ENCODE assay signal across 38 cellular contexts in the genomic region with DNA sequence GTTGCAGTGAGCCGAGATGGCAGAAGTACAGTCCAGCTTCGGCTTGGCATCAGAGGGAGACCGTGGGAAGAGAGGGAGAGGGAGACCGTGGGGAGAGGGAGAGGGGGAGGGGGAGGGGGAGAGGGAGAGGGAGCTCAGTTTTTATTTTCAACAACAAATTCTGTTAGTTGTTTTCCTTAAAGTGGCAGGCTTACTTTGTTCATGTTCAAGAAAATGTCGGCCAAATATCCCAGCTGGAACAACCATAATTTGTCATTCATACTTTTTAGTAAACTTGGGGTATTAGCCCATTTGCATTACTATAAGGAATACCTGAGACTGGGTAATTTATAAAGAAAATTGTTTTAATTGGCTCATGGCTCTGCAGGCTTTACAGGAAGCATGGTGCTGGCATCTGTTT.
"Had no signal": no experiment of that assay in that cellular context is flagged by ENCODE, and none has a peak within 500 bp of the region (broad histone marks: within the 10 kb centered on the region; RNA-seq: fewer than 3 reads in every experiment).

No MANE protein-coding gene starts in this region.

- H3K4me3 Mint-ChIP-seq: activated B cell treated with CpG ODN at 0.5 μM for 24 hours; activated CD4-positive, alpha-beta memory T cell treated with anti-CD3 and anti-CD28 coated beads for 36 hours; activated CD4-positive, alpha-beta T cell treated with anti-CD3 and anti-CD28 coated beads, Interleukin-2, amount 10 ng/mL, durations not matched to agents 24 days and 14 days; activated CD8-positive, alpha-beta T cell treated with anti-CD3 and anti-CD28 coated beads for 36 hours; activated naive CD4-positive, alpha-beta T cell treated with anti-CD3 and anti-CD28 coated beads for 36 hours; activated naive CD8-positive, alpha-beta T cell treated with anti-CD3 and anti-CD28 coated beads for 36 hours; activated T-cell treated with anti-CD3 and anti-CD28 coated beads, Interleukin-2, amount 50 U/mL, for 4 hours; activated T-cell treated with anti-CD3 and anti-CD28 coated beads, Interleukin-2, amount 50 U/mL, for 72 hours; activated T-helper 1 cell treated with anti-CD3 and anti-CD28 coated beads, Interleukin-12 subunit alpha, Interleukin-12 subunit beta, Interleukin-2, Interleukin-4 antibody, amounts not matched to agents 30 ng/mL and 10 ng/mL and 1 ng/mL, durations not matched to agents 14 hours and 24 hours and 36 hours; activated T-helper 17 cell treated with anti-CD3 and anti-CD28 coated beads, Interleukin-2, amount 50 U/mL, for 72 hours; T-helper 1 cell treated with Interleukin-12 subunit alpha and Interleukin-12 subunit beta and Interleukin-4 antibody, amounts not matched to agents 30 μg/mL and 1 μg/mL, for 36 hours; T-helper 2 cell treated with Interferon-gamma antibody and Interleukin-4, amounts not matched to agents 5 μg/mL and 100 μg/mL, for 36 hours had no signal

- H3K27ac ChIP-seq: adrenal gland, body of pancreas, brain microvascular endothelial cell, breast epithelium, VCaP had no signal

- DNase-seq: activated B cell treated with CpG ODN at 0.5 μM for 24 hours; activated CD4-positive, alpha-beta memory T cell treated with anti-CD3 and anti-CD28 coated beads for 36 hours; activated CD4-positive, alpha-beta T cell treated with anti-CD3 and anti-CD28 coated beads for 4 hours; activated CD4-positive, alpha-beta T cell treated with anti-CD3 and anti-CD28 coated beads, Interleukin-2, amount 10 ng/mL, durations not matched to agents 24 days and 14 days; activated CD4-positive, alpha-beta T cell treated with anti-CD3 and anti-CD28 coated beads, Interleukin-2, amount 50 U/mL, for 1 hour; activated CD4-positive, alpha-beta T cell treated with anti-CD3 and anti-CD28 coated beads, Interleukin-2, amount 50 U/mL, for 4 hours; activated CD4-positive, CD25-positive, alpha-beta regulatory T cell treated with anti-CD3 and anti-CD28 coated beads, Interleukin-2, amount 50 U/mL, for 72 hours; activated CD8-positive, alpha-beta memory T cell treated with anti-CD3 and anti-CD28 coated beads, Interleukin-2, amount 50 U/mL, for 4 hours; activated CD8-positive, alpha-beta T cell treated with anti-CD3 and anti-CD28 coated beads for 36 hours; activated effector memory CD4-positive, alpha-beta T cell treated with anti-CD3 and anti-CD28 coated beads, Interleukin-2, amount 50 U/mL, for 16 hours; activated gamma-delta T cell treated with Interleukin-2 at 50 U/mL for 16 hours; activated naive CD4-positive, alpha-beta T cell; activated naive CD4-positive, alpha-beta T cell treated with anti-CD3 and anti-CD28 coated beads for 36 hours; activated naive CD4-positive, alpha-beta T cell treated with anti-CD3 and anti-CD28 coated beads, Interleukin-2, amount 50 U/mL, for 16 hours; activated naive CD8-positive, alpha-beta T cell treated with anti-CD3 and anti-CD28 coated beads for 36 hours; activated T-cell treated with anti-CD3 and anti-CD28 coated beads for 4 hours; activated T-cell treated with anti-CD3 and anti-CD28 coated beads, Interleukin-2, amount 50 U/mL, for 1 hour; activated T-cell treated with anti-CD3 and anti-CD28 coated beads, Interleukin-2, amount 50 U/mL, for 4 hours; activated T-cell treated with anti-CD3 and anti-CD28 coated beads, Interleukin-2, amount 50 U/mL, for 72 hours; adrenal gland; amniotic stem cell; aorta; body of pancreas; brain microvascular endothelial cell; central memory CD4-positive, alpha-beta T cell; cerebellar nuclear complex; T-helper 1 cell; T-helper 2 cell; T-helper 9 cell had no signal

- H3K27me3 ChIP-seq: adrenal gland, body of pancreas, brain microvascular endothelial cell, breast epithelium had no signal

- H3K27me3 Mint-ChIP-seq: activated B cell treated with CpG ODN at 0.5 μM for 24 hours; activated CD4-positive, alpha-beta memory T cell treated with anti-CD3 and anti-CD28 coated beads for 36 hours; activated CD4-positive, alpha-beta T cell treated with anti-CD3 and anti-CD28 coated beads, Interleukin-2, amount 10 ng/mL, durations not matched to agents 24 days and 14 days; activated CD8-positive, alpha-beta T cell treated with anti-CD3 and anti-CD28 coated beads for 36 hours; activated naive CD8-positive, alpha-beta T cell treated with anti-CD3 and anti-CD28 coated beads for 36 hours; activated T-helper 17 cell treated with anti-CD3 and anti-CD28 coated beads, Interleukin-2, amount 50 U/mL, for 72 hours had no signal

- H3K27ac Mint-ChIP-seq: activated B cell treated with CpG ODN at 0.5 μM for 24 hours; activated CD4-positive, alpha-beta memory T cell treated with anti-CD3 and anti-CD28 coated beads for 36 hours; activated CD4-positive, alpha-beta T cell treated with anti-CD3 and anti-CD28 coated beads, Interleukin-2, amount 10 ng/mL, durations not matched to agents 24 days and 14 days; activated CD8-positive, alpha-beta T cell treated with anti-CD3 and anti-CD28 coated beads for 36 hours; activated naive CD4-positive, alpha-beta T cell treated with anti-CD3 and anti-CD28 coated beads for 36 hours; activated naive CD4-positive, alpha-beta T cell treated with anti-CD3 and anti-CD28 coated beads, Interleukin-2, amount 50 U/mL, for 72 hours; activated naive CD8-positive, alpha-beta T cell treated with anti-CD3 and anti-CD28 coated beads for 36 hours; activated T-cell treated with anti-CD3 and anti-CD28 coated beads, Interleukin-2, amount 50 U/mL, for 72 hours; activated T-helper 1 cell treated with anti-CD3 and anti-CD28 coated beads, Interleukin-12 subunit alpha, Interleukin-12 subunit beta, Interleukin-2, Interleukin-4 antibody, amounts not matched to agents 30 ng/mL and 10 ng/mL and 1 ng/mL, durations not matched to agents 14 hours and 24 hours and 36 hours; activated T-helper 17 cell treated with anti-CD3 and anti-CD28 coated beads, Interleukin-2, amount 50 U/mL, for 72 hours; T-helper 1 cell treated with Interleukin-12 subunit alpha and Interleukin-12 subunit beta and Interleukin-4 antibody, amounts not matched to agents 30 μg/mL and 1 μg/mL, for 36 hours; T-helper 2 cell treated with Interferon-gamma antibody and Interleukin-4, amounts not matched to agents 5 μg/mL and 100 μg/mL, for 36 hours had no signal

- FAIRE-seq: astrocyte, TTC549 had no signal

- H3K9me3 Mint-ChIP-seq: activated B cell treated with CpG ODN at 0.5 μM for 24 hours; activated CD4-positive, alpha-beta memory T cell treated with anti-CD3 and anti-CD28 coated beads for 36 hours; activated CD4-positive, alpha-beta T cell treated with anti-CD3 and anti-CD28 coated beads, Interleukin-2, amount 10 ng/mL, durations not matched to agents 24 days and 14 days; activated naive CD4-positive, alpha-beta T cell treated with anti-CD3 and anti-CD28 coated beads for 36 hours; activated naive CD4-positive, alpha-beta T cell treated with anti-CD3 and anti-CD28 coated beads, Interleukin-2, amount 50 U/mL, for 72 hours; activated naive CD8-positive, alpha-beta T cell treated with anti-CD3 and anti-CD28 coated beads for 36 hours; activated T-cell treated with anti-CD3 and anti-CD28 coated beads, Interleukin-2, amount 50 U/mL, for 4 hours; activated T-helper 1 cell treated with anti-CD3 and anti-CD28 coated beads, Interleukin-12 subunit alpha, Interleukin-12 subunit beta, Interleukin-2, Interleukin-4 antibody, amounts not matched to agents 30 ng/mL and 10 ng/mL and 1 ng/mL, durations not matched to agents 14 hours and 24 hours and 36 hours; activated T-helper 17 cell treated with anti-CD3 and anti-CD28 coated beads, Interleukin-2, amount 50 U/mL, for 72 hours; T-helper 1 cell treated with Interleukin-12 subunit alpha and Interleukin-12 subunit beta and Interleukin-4 antibody, amounts not matched to agents 30 μg/mL and 1 μg/mL, for 36 hours; T-helper 2 cell treated with Interferon-gamma antibody and Interleukin-4, amounts not matched to agents 5 μg/mL and 100 μg/mL, for 36 hours had no signal

- H3K4me3 ChIP-seq: adrenal gland, body of pancreas, breast epithelium had no signal

- H3K36me3 ChIP-seq: adrenal gland, breast epithelium had no signal

- ATAC-seq: activated CD8-positive, alpha-beta T cell treated with anti-CD3 and anti-CD28 coated beads for 36 hours; activated naive CD4-positive, alpha-beta T cell treated with anti-CD3 and anti-CD28 coated beads, Interleukin-2, amount 50 U/mL, for 72 hours; activated T-cell treated with anti-CD3 and anti-CD28 coated beads, Interleukin-2, amount 50 U/mL, for 4 hours; activated T-cell treated with anti-CD3 and anti-CD28 coated beads, Interleukin-2, amount 50 U/mL, for 72 hours; activated T-helper 17 cell treated with anti-CD3 and anti-CD28 coated beads, Interleukin-2, amount 50 U/mL, for 72 hours; body of pancreas had no signal

- H3K4me1 Mint-ChIP-seq: activated naive CD8-positive, alpha-beta T cell treated with anti-CD3 and anti-CD28 coated beads for 36 hours; activated T-helper 17 cell treated with anti-CD3 and anti-CD28 coated beads, Interleukin-2, amount 50 U/mL, for 72 hours had no signal

- H3K4me1 ChIP-seq: adrenal gland, body of pancreas, breast epithelium had no signal

- H3K9me3 ChIP-seq: adrenal gland, body of pancreas, breast epithelium had no signal
